Comparison of ENCODE assay signal across 18 cellular contexts in the genomic region with DNA sequence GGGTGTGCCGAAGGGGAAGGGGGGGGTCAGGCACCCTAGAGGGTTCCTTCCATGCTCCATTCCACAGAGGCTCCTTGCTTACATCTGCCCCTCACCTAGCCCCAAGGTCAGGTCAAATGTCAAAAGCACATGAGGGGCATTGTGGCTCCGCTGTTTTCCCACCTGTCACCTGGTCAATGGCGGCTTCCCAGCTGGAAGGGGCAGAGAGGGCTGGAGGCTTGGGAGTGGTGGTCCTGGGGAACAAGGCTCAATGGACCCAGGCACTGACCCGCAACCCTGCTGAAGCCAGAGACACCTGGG. TPM values are rescaled to one million over a fixed set of nuclear protein-coding genes. Genes with fewer than 3 reads are reported as not detected.
A peak's percentile ranks its signal among the peaks of the same experiment; 100 is the strongest.
DNase-seq lines count a peak whose midpoint lies in the region; ATAC-seq, FAIRE-seq and TF ChIP-seq lines count a peak whose summit lies in the region.
"Had no signal": no experiment of that assay in that cellular context is flagged by ENCODE, and none has a peak within 500 bp of the region (broad histone marks: within the 10 kb centered on the region; RNA-seq: fewer than 3 reads in every experiment).

No MANE protein-coding gene starts in this region.

- DNase-seq in natural killer cell: peak; percentile 13
- DNase-seq in natural killer cell treated with Interleukin-12 subunit alpha and Interleukin-12 subunit beta and Interleukin-15 and Interleukin-18, amount 100 ng/mL, for 72 hours (ENCODE audit: low spot score): no peak
- peak in 2 of 3 donors; percentile 1 to 31 for DNase-seq in Peyer's patch
- peak; percentile 38 for DNase-seq in left lobe of liver (ENCODE audit: low spot score)
- DNase-seq in urothelium cell line (ENCODE audit: low spot score): no peak
- no peak for DNase-seq in WERI-Rb-1
- no peak for DNase-seq in DMS53 treated with DMSO at 0.1 percent for 48 hours (lab: John Stamatoyannopoulos, UW; ENCODE audit: unreplicated experiment)
- no peak for DNase-seq in frontal cortex (ENCODE audit: low spot score in 2 of 2)
- DNase-seq: C1 segment of cervical spinal cord, DMS79 treated with DMSO at 0.1 percent for 48 hours, MV-4-11, NCI-H187, NCI-H2227 treated with DMSO at 0.1 percent for 48 hours, NCI-H524 had no signal

- ATAC-seq in natural killer cell: no peak
- no peak for ATAC-seq in natural killer cell treated with Interleukin-12 subunit alpha and Interleukin-12 subunit beta and Interleukin-15 and Interleukin-18, amount 100 ng/mL, for 72 hours
- ATAC-seq in left lobe of liver: no peak

- H3K4me3 ChIP-seq in Peyer's patch: no peak overlapping the region
- no peak overlapping the region for H3K4me3 ChIP-seq in WERI-Rb-1 (ENCODE audit: low read depth, low read length)

- H3K36me3 ChIP-seq in Peyer's patch: no peaks in the 10 kb centered on the region
- no peaks in the 10 kb centered on the region for H3K36me3 ChIP-seq in WERI-Rb-1

- H3K27me3 ChIP-seq in Peyer's patch: no peaks in the 10 kb centered on the region
- H3K27me3 ChIP-seq in WERI-Rb-1 (ENCODE audit: insufficient read depth, low read depth, severe bottlenecking): no peaks in the 10 kb centered on the region

- no peaks in the 10 kb centered on the region for H3K4me1 ChIP-seq in Peyer's patch

- H3K27me3 Mint-ChIP-seq in natural killer cell (ENCODE audit: low read depth in 2 of 2): no peaks in the 10 kb centered on the region
- no peaks in the 10 kb centered on the region for H3K27me3 Mint-ChIP-seq in natural killer cell treated with Interleukin-12 subunit alpha and Interleukin-12 subunit beta and Interleukin-15 and Interleukin-18, amount 100 ng/mL, for 72 hours

- no peak for TF ChIP-seq CTCF in natural killer cell (IDR thresholded peaks at IDR 0.05)
- no peak for TF ChIP-seq CTCF in Peyer's patch (IDR thresholded peaks at IDR 0.05)
- no peak for TF ChIP-seq CTCF in WERI-Rb-1 (IDR thresholded peaks at IDR 0.05; ENCODE audit: low read depth, low read length)

- H3K36me3 Mint-ChIP-seq in natural killer cell: no peaks in the 10 kb centered on the region
- H3K36me3 Mint-ChIP-seq in natural killer cell treated with Interleukin-12 subunit alpha and Interleukin-12 subunit beta and Interleukin-15 and Interleukin-18, amount 100 ng/mL, for 72 hours: no peaks in the 10 kb centered on the region

- H3K9me3 ChIP-seq in Peyer's patch (no peaks in the 10 kb centered on the region), WERI-Rb-1 (ENCODE audit: severe bottlenecking) (peaks cover 3% of the 10 kb centered on the region)

- intact Hi-C loops in natural killer cell (cut with micrococcal nuclease): no loop called here

- no peaks in the 10 kb centered on the region for H3K9me3 Mint-ChIP-seq in natural killer cell
- no peaks in the 10 kb centered on the region for H3K9me3 Mint-ChIP-seq in natural killer cell treated with Interleukin-12 subunit alpha and Interleukin-12 subunit beta and Interleukin-15 and Interleukin-18, amount 100 ng/mL, for 72 hours

- no peak for TF ChIP-seq POLR2A in Peyer's patch (IDR thresholded peaks at IDR 0.05)

- peaks cover 15 to 45% of the 10 kb centered on the region in 2 donors for H3K4me1 Mint-ChIP-seq in natural killer cell
- peaks cover 10 to 23% of the 10 kb centered on the region in 2 donors for H3K4me1 Mint-ChIP-seq in natural killer cell treated with Interleukin-12 subunit alpha and Interleukin-12 subunit beta and Interleukin-15 and Interleukin-18, amount 100 ng/mL, for 72 hours (ENCODE audit: low read depth in 2 of 2)

- peak; percentile 48 for FAIRE-seq in urothelium cell line (lab: Jason Lieb, UNC)
- FAIRE-seq in frontal cortex (lab: Jason Lieb, UNC): no peak
- FAIRE-seq: H54 had no signal

- peak overlapping the region in 1 of 2 donors; percentile 70 for H3K27ac Mint-ChIP-seq in natural killer cell
- H3K27ac Mint-ChIP-seq in natural killer cell treated with Interleukin-12 subunit alpha and Interleukin-12 subunit beta and Interleukin-15 and Interleukin-18, amount 100 ng/mL, for 72 hours: no peak overlapping the region

- H3K27ac ChIP-seq in Peyer's patch (no peak overlapping the region), WERI-Rb-1 (no peak overlapping the region)
- H3K27ac ChIP-seq: KMS-11 had no signal

- no peak overlapping the region for H3K4me3 Mint-ChIP-seq in natural killer cell
- H3K4me3 Mint-ChIP-seq in natural killer cell treated with Interleukin-12 subunit alpha and Interleukin-12 subunit beta and Interleukin-15 and Interleukin-18, amount 100 ng/mL, for 72 hours: no peak overlapping the region

RNA-seq across cellular contexts. Expression of a gene that starts 16.3 kb away (rescaled TPM):
- total RNA-seq in natural killer cell (10 to 100 TPM in 2 of 3 donors, 1 to 10 TPM in 1; 9.3 to 12.9 (median 10.9) TPM), Peyer's patch (1 to 10 TPM in 1 of 4 donors, not detected in 3; 3.0 TPM), left lobe of liver (0.13 TPM), frontal cortex (11.4 TPM)
- total RNA-seq in natural killer cell treated with Interleukin-12 subunit alpha and Interleukin-12 subunit beta and Interleukin-15 and Interleukin-18, amount 100 ng/mL, for 72 hours: 1 to 10 TPM in 1 of 2 donors, under 1 TPM in 1; 0.69 to 1.1 TPM
- total RNA-seq: A673, PC-3 had no signal

Comparison
In these comparisons a context has a peak if more than half of its experiments do, and no peak if none do; other contexts are left out.
1. DNase-seq: peak in natural killer cell (single experiment), Peyer's patch (2 of 3) and left lobe of liver (single experiment); none in natural killer cell treated with Interleukin-12 subunit alpha and Interleukin-12 subunit beta and Interleukin-15 and Interleukin-18, amount 100 ng/mL, for 72 hours (single experiment), urothelium cell line (single experiment), WERI-Rb-1 (single experiment), DMS53 treated with DMSO at 0.1 percent for 48 hours (single experiment) and frontal cortex (0 of 2).